ENCODE assay signal across 11 cellular contexts in the genomic region with DNA sequence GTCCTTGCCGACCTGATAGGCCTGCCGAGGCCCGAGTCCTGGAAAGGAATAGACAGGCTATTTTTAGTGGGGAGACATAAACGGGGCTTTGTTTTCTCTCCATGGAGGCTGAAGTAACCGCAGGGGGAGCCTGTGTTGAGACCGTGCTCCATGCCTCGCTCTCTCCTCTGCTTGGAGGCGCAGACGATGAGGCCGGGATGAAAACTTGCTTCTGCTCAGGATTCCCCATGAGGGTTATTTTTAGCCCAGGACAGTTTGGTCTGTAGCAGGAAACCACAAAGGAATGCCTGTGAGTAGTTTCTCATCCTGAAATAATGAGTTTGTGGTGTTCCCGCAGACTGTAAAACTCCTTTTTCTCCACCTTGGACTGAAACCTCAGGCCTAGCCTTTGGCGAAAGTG.
DNase-seq lines count a peak whose midpoint lies in the region; ATAC-seq, FAIRE-seq and TF ChIP-seq lines count a peak whose summit lies in the region.
"Had no signal": no experiment of that assay in that cellular context is flagged by ENCODE, and none has a peak within 500 bp of the region (broad histone marks: within the 10 kb centered on the region; RNA-seq: fewer than 3 reads in every experiment).

No MANE protein-coding gene starts in this region.

- H3K9me3 ChIP-seq in suprapubic skin, result no peaks in the 10 kb centered on the region

- FAIRE-seq in bronchial epithelial cell (lab: Jason Lieb, UNC), result no peak

- no peak for ATAC-seq in HG03139 (IDR thresholded peaks at IDR 0.05; ENCODE audit: unreplicated experiment)
- ATAC-seq: stimulated activated naive CD8-positive, alpha-beta T cell treated with anti-CD3 and anti-CD28 coated beads, Interleukin-15, amount 100 ng/mL, for 72 hours had no signal

- DNase-seq in HK-2 (ENCODE audit: unreplicated experiment) (peak; percentile 66), bronchial epithelial cell (ENCODE audit: low read depth) (peak; percentile 38), inferior parietal cortex (ENCODE audit: extremely low spot score) (peak; percentile 39), suprapubic skin (ENCODE audit: low spot score in 2 of 2) (no peak), occipital lobe (lab: John Stamatoyannopoulos, UW) (no peak), 8988T (no peak)
- DNase-seq: NCI-H1694 treated with DMSO at 0.1 percent for 48 hours; stimulated activated naive CD8-positive, alpha-beta T cell treated with anti-CD3 and anti-CD28 coated beads, Interleukin-15, amount 100 ng/mL, for 72 hours had no signal

- no peak for TF ChIP-seq POLR2A in suprapubic skin (IDR thresholded peaks at IDR 0.05)

- peak overlapping the region; percentile 23 for H3K27ac ChIP-seq in suprapubic skin
- H3K27ac ChIP-seq: coronary artery, SK-N-MC had no signal

- TF ChIP-seq CTCF in bronchial epithelial cell (IDR thresholded peaks at IDR 0.05; ENCODE audit: insufficient read depth, low read length, severe bottlenecking), result no peak
- no peak for TF ChIP-seq CTCF in suprapubic skin (IDR thresholded peaks at IDR 0.05)

- H3K4me1 ChIP-seq in suprapubic skin, result peaks cover 19% of the 10 kb centered on the region

- no peaks in the 10 kb centered on the region for H3K27me3 ChIP-seq in bronchial epithelial cell (ENCODE audit: control insufficient read depth, insufficient read depth, low read length)
- H3K27me3 ChIP-seq in suprapubic skin, result no peaks in the 10 kb centered on the region

- TF ChIP-seq EP300 in suprapubic skin (IDR thresholded peaks at IDR 0.05), result no peak

- WGBS in suprapubic skin, result 40% methylated on average over 12 of the region's 12 CpGs

- no peak overlapping the region for H3K4me3 ChIP-seq in bronchial epithelial cell (ENCODE audit: low read depth, low read length)
- H3K4me3 ChIP-seq in suprapubic skin, result no peak overlapping the region
- H3K4me3 ChIP-seq: coronary artery, SK-N-MC had no signal

- peaks cover 9% of the 10 kb centered on the region for H3K36me3 ChIP-seq in bronchial epithelial cell (ENCODE audit: control insufficient read depth, insufficient read depth, low read length)
- H3K36me3 ChIP-seq in suprapubic skin, result peaks cover 1% of the 10 kb centered on the region

Comparison
In these comparisons a context has a peak if more than half of its experiments do, and no peak if none do; other contexts are left out.
1. DNase-seq: peak in HK-2 (single experiment), bronchial epithelial cell (single experiment) and inferior parietal cortex (single experiment); none in suprapubic skin (0 of 2), occipital lobe (single experiment) and 8988T (single experiment).